Comparison of ENCODE assay signal across 8 cellular contexts in the genomic region with DNA sequence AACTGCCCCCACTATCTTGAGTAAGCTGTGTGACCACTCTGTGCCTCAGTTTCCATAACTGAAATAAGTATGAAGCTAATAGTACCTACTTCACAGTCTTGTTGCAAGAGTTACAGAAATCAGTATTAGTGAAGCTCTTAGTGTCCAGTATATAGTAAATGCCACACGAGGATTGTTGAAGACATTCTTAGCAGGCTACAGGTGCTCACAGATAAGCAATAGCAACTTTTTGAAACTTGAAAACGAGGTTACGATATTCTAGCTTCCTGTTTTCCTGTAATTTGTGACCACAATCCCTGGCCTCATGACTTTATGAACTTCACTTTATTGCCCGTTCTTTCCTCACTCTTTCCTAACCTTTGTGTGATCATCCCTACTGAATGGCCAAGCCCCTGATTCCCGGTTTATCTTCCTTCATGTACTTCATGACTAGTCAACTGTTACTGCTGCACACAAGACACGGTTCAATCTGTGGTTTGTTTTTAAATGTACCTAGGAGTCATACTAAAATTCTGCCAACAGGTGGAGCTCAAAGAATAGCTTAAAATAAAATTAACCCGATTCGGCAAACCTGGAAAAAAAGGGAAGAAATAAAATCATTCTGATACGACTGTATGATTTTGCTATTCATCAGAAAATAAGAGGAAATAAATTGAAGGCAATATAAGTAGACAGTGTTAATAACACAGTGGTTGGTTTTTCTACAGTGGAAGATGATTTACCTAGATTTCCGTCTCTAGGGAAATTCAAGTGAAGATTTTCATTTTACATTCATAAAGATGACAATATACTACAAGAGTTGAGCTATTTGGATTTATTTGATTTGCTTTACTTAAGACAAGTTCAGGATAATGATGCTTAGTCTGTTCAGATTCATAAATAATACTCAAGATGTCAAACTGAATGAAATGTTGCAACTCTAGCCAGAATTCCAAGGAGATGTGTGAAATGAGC. TPM values are rescaled to one million over a fixed set of nuclear protein-coding genes. Genes with fewer than 3 reads are reported as not detected.
DNase-seq lines count a peak whose midpoint lies in the region; ATAC-seq and TF ChIP-seq lines count a peak whose summit lies in the region.

No MANE protein-coding gene starts in this region.

- H3K36me3 ChIP-seq in Loucy (ENCODE audit: insufficient read depth, low read length) (no peaks in the 10 kb centered on the region), SJSA1 (no peaks in the 10 kb centered on the region), neural progenitor cell (no peaks in the 10 kb centered on the region)

- peaks cover 5% of the 10 kb centered on the region for H3K36me3 Mint-ChIP-seq in CD4-positive, alpha-beta T cell (ENCODE audit: low read depth)
- H3K36me3 Mint-ChIP-seq in neural progenitor cell, result no peaks in the 10 kb centered on the region

- H3K4me3 Mint-ChIP-seq in CD4-positive, alpha-beta T cell, result no peak overlapping the region
- no peak overlapping the region for H3K4me3 Mint-ChIP-seq in neural progenitor cell

- H3K27ac ChIP-seq in CD4-positive, alpha-beta T cell (ENCODE audit: low read depth, low read length), result no peak overlapping the region
- peak overlapping the region; percentile 95 for H3K27ac ChIP-seq in SJSA1
- no peak overlapping the region for H3K27ac ChIP-seq in neural progenitor cell

- H3K4me3 ChIP-seq in Loucy (ENCODE audit: low read length, poor library complexity, severe bottlenecking), result no peak overlapping the region
- H3K4me3 ChIP-seq in SJSA1, result no peak overlapping the region
- no peak overlapping the region for H3K4me3 ChIP-seq in neural progenitor cell

- POLR2A ChIA-PET in CD4-positive, alpha-beta T cell (lab: Charles Lee), result interaction anchor here (0.6 to 2.8 kb wide), 16 partner anchors 9 to 473 kb away, joined by 3 to 47 read pairs (median 5); a partner anchor contains a TSS

- no peaks in the 10 kb centered on the region for H3K9me3 Mint-ChIP-seq in CD4-positive, alpha-beta T cell
- no peaks in the 10 kb centered on the region for H3K9me3 Mint-ChIP-seq in neural progenitor cell

- DNase-seq in CD4-positive, alpha-beta T cell, result no peak
- DNase-seq in SJSA1 (ENCODE audit: low read depth in 1 of 2, low spot score in 2 of 2), result peak in 1 of 2 experiments; percentile 71
- peak; percentile 19 to 46 for DNase-seq in erythroblast (lab: John Stamatoyannopoulos, UW)
- peak; percentile 57 for DNase-seq in neural progenitor cell (ENCODE audit: low spot score)

- peaks cover 22% of the 10 kb centered on the region for H3K4me1 Mint-ChIP-seq in CD4-positive, alpha-beta T cell (ENCODE audit: low read depth)
- H3K4me1 Mint-ChIP-seq in neural progenitor cell, result peaks cover 11% of the 10 kb centered on the region

- H3K27ac Mint-ChIP-seq in CD4-positive, alpha-beta T cell, result no peak overlapping the region
- H3K27ac Mint-ChIP-seq in neural progenitor cell, result no peak overlapping the region

- CTCF ChIA-PET in CD4-positive, alpha-beta T cell (lab: Charles Lee), result interaction anchor here (0.9 to 7.6 kb wide), 17 partner anchors 8 to 487 kb away, joined by 3 to 157 read pairs (median 4); a partner anchor contains a TSS

- H3K79me2 ChIP-seq in Loucy (ENCODE audit: insufficient read depth, low read length), result no peaks in the 10 kb centered on the region
- H3K79me2 ChIP-seq in neural progenitor cell (ENCODE audit: low read depth), result no peaks in the 10 kb centered on the region

- no peaks in the 10 kb centered on the region for H3K9me2 ChIP-seq in Loucy (replicated peaks; ENCODE audit: low read depth, low read length)

- TF ChIP-seq CTCF in CD4-positive, alpha-beta T cell (IDR thresholded peaks at IDR 0.05), result peak; percentile 92
- peak; percentile 92 for TF ChIP-seq CTCF in Loucy (conservative IDR thresholded peaks at IDR 0.05; ENCODE audit: low read length)
- TF ChIP-seq CTCF in neural progenitor cell (IDR thresholded peaks at IDR 0.05), result peak; percentile 76

- ATAC-seq in CD4-positive, alpha-beta T cell (ENCODE audit: poor library complexity), result peak; percentile 75
- ATAC-seq in GM18868 (IDR thresholded peaks at IDR 0.05; ENCODE audit: unreplicated experiment), result peak; percentile 59
- no peak for ATAC-seq in HG02588 (IDR thresholded peaks at IDR 0.05; ENCODE audit: unreplicated experiment)
- no peak for ATAC-seq in GM18858 (IDR thresholded peaks at IDR 0.05; ENCODE audit: unreplicated experiment)

- H3K4me1 ChIP-seq in Loucy (ENCODE audit: insufficient read depth, low read length, poor library complexity, severe bottlenecking), result peaks cover 15% of the 10 kb centered on the region
- peaks cover 48% of the 10 kb centered on the region for H3K4me1 ChIP-seq in SJSA1 (replicated peaks)
- peaks cover 4% of the 10 kb centered on the region for H3K4me1 ChIP-seq in neural progenitor cell

- H4K20me1 ChIP-seq in Loucy (ENCODE audit: insufficient read depth, low read length, poor library complexity, severe bottlenecking) (no peaks in the 10 kb centered on the region), neural progenitor cell (ENCODE audit: low read depth) (no peaks in the 10 kb centered on the region)

- H3F3A ChIP-seq in Loucy (ENCODE audit: low read depth) (no peaks in the 10 kb centered on the region; the same call in 1 of the 2 replicates), neural progenitor cell (ENCODE audit: low read depth) (no peaks in the 10 kb centered on the region)

- no peaks in the 10 kb centered on the region for H3K9me3 ChIP-seq in CD4-positive, alpha-beta T cell (ENCODE audit: control insufficient read depth, low read length)
- no peaks in the 10 kb centered on the region for H3K9me3 ChIP-seq in Loucy (ENCODE audit: insufficient read depth, low read depth, low read length)
- H3K9me3 ChIP-seq in SJSA1 (replicated peaks), result no peaks in the 10 kb centered on the region
- H3K9me3 ChIP-seq in neural progenitor cell (ENCODE audit: low read depth), result no peaks in the 10 kb centered on the region

- H2AFZ ChIP-seq in Loucy (ENCODE audit: low read length) (no peak overlapping the region), neural progenitor cell (replicated peaks) (no peak overlapping the region)

- H3K27me3 ChIP-seq in CD4-positive, alpha-beta T cell (ENCODE audit: control insufficient read depth, insufficient read depth, low read length), result no peaks in the 10 kb centered on the region
- H3K27me3 ChIP-seq in Loucy (ENCODE audit: insufficient read depth, low read length, poor library complexity, severe bottlenecking) (no peaks in the 10 kb centered on the region), SJSA1 (replicated peaks) (no peaks in the 10 kb centered on the region), neural progenitor cell (no peaks in the 10 kb centered on the region)

- intact Hi-C loops in CD4-positive, alpha-beta T cell (cut with DNase I, micrococcal nuclease), result loop anchor here (1.0 to 2.0 kb wide), 4 partner anchors 99 to 471 kb away; no protein-coding TSS in a partner anchor

- no peak for TF ChIP-seq POLR2A in erythroblast (IDR thresholded peaks at IDR 0.05; ENCODE audit: low read length)

- peak overlapping the region; percentile 54 for H3K4me2 ChIP-seq in Loucy (ENCODE audit: low read depth, low read length, poor library complexity, severe bottlenecking)
- H3K4me2 ChIP-seq in neural progenitor cell, result no peak overlapping the region

- H3K9ac ChIP-seq in Loucy (ENCODE audit: low read depth, low read length, poor library complexity, severe bottlenecking) (no peak overlapping the region), neural progenitor cell (no peak overlapping the region)

- no peaks in the 10 kb centered on the region for H3K27me3 Mint-ChIP-seq in CD4-positive, alpha-beta T cell
- no peaks in the 10 kb centered on the region for H3K27me3 Mint-ChIP-seq in neural progenitor cell (ENCODE audit: insufficient read depth, low read depth)

RNA-seq across cellular contexts. Expression of a gene that starts 38.1 kb away (rescaled TPM):
- 10 to 100 TPM; 56.6 to 57.8 TPM for total RNA-seq in CD4-positive, alpha-beta T cell
- total RNA-seq in SJSA1 (2014; rRNA removed; shearing (Covaris generic)), result 89.5 and 108 TPM in 2 replicates
- total RNA-seq in neural progenitor cell (ENCODE audit: low replicate concordance), result 52.5 and 61.7 TPM in 2 replicates

Comparison
In these comparisons a context has a peak if more than half of its experiments do, and no peak if none do; other contexts are left out.
1. ATAC-seq: peak in CD4-positive, alpha-beta T cell (single experiment) and GM18868 (single experiment); none in HG02588 (single experiment) and GM18858 (single experiment).
2. DNase-seq: peak in erythroblast (2 of 2) and neural progenitor cell (single experiment); none in CD4-positive, alpha-beta T cell (0 of 10).
3. Peak in every context shown above with its lines, with median percentiles within 50 percentile points of each other: CTCF ChIP-seq.